In genomic region chr15:77497942-77498361, GRCh38 we compare ENCODE assay signal across 9 cellular contexts.
DNase-seq lines count a peak whose midpoint lies in the region; ATAC-seq and TF ChIP-seq lines count a peak whose summit lies in the region.
"Had no signal": no experiment of that assay in that cellular context is flagged by ENCODE, and none has a peak within 500 bp of the region (broad histone marks: within the 10 kb centered on the region; RNA-seq: fewer than 3 reads in every experiment).

No MANE protein-coding gene starts in this region.

- no peak overlapping the region for H3K14ac ChIP-seq in neuronal stem cell (ENCODE audit: low read length)

- H3K36me3 Mint-ChIP-seq in glutamatergic neuron (ENCODE audit: unreplicated experiment) = no peaks in the 10 kb centered on the region

- H3K27me3 ChIP-seq in neuronal stem cell (ENCODE audit: control insufficient read depth in 3 of 3, insufficient read depth in 3 of 3, low read depth in 1 of 3, low read length in 3 of 3) (no peaks in the 10 kb centered on the region), upper lobe of right lung (no peaks in the 10 kb centered on the region)

- intact Hi-C loops in upper lobe of right lung (cut with DNase I) = no loop called here

- DNase-seq in NCI-H2171 treated with DMSO at 0.1 percent for 48 hours (lab: John Stamatoyannopoulos, UW) (peak; percentile 57), NCI-H2171 (lab: John Stamatoyannopoulos, UW) (no peak), glutamatergic neuron (no peak), neuronal stem cell (ENCODE audit: low spot score) (no peak), upper lobe of right lung (no peak), kidney glomerular epithelial cell (lab: John Stamatoyannopoulos, UW) (no peak), erythroblast (lab: John Stamatoyannopoulos, UW) (no peak), kidney tubule cell (ENCODE audit: low spot score) (no peak)
- DNase-seq: activated CD4-positive, alpha-beta T cell treated with anti-CD3 and anti-CD28 coated beads, Interleukin-2, amount 10 ng/mL, durations not matched to agents 24 days and 14 days had no signal

- no peak overlapping the region for H2AK5ac ChIP-seq in neuronal stem cell (ENCODE audit: low read depth, low read length)

- no peak overlapping the region for H3K4me2 ChIP-seq in neuronal stem cell (ENCODE audit: insufficient read depth, low read length, poor library complexity, severe bottlenecking)

- H2BK15ac ChIP-seq in neuronal stem cell (ENCODE audit: low read length) = no peak overlapping the region

- WGBS in neuronal stem cell (ENCODE audit: extremely low coverage in 2 of 2, insufficient read length in 2 of 2, insufficient replicate concordance in 1 of 2), 2 donors = no CpG with 5 or more reads among the region's 6 CpGs

- H3K9ac ChIP-seq in neuronal stem cell (ENCODE audit: low read depth, low read length, poor library complexity) = no peak overlapping the region

- no peak overlapping the region for H2AFZ ChIP-seq in neuronal stem cell (ENCODE audit: low read length)

- peaks cover 40% of the 10 kb centered on the region for H3K4me1 Mint-ChIP-seq in glutamatergic neuron (ENCODE audit: low read depth, unreplicated experiment)

- H3K27ac Mint-ChIP-seq in glutamatergic neuron (ENCODE audit: unreplicated experiment) = peak overlapping the region; percentile 36
- H3K27ac Mint-ChIP-seq: activated CD4-positive, alpha-beta T cell treated with anti-CD3 and anti-CD28 coated beads, Interleukin-2, amount 10 ng/mL, durations not matched to agents 24 days and 14 days had no signal

- peaks cover 2% of the 10 kb centered on the region for H3K9me3 Mint-ChIP-seq in glutamatergic neuron (ENCODE audit: unreplicated experiment)
- H3K9me3 Mint-ChIP-seq: activated CD4-positive, alpha-beta T cell treated with anti-CD3 and anti-CD28 coated beads, Interleukin-2, amount 10 ng/mL, durations not matched to agents 24 days and 14 days had no signal

- H2BK5ac ChIP-seq in neuronal stem cell (ENCODE audit: low read length) = peak overlapping the region; percentile 35

- H3K27ac ChIP-seq in neuronal stem cell (replicated peaks; ENCODE audit: low read length) (no peak overlapping the region), upper lobe of right lung (peak overlapping the region; percentile 42)

- peaks cover 8% of the 10 kb centered on the region for H3K27me3 Mint-ChIP-seq in glutamatergic neuron (ENCODE audit: unreplicated experiment)
- H3K27me3 Mint-ChIP-seq: activated CD4-positive, alpha-beta T cell treated with anti-CD3 and anti-CD28 coated beads, Interleukin-2, amount 10 ng/mL, durations not matched to agents 24 days and 14 days had no signal

- H3K4me3 ChIP-seq in neuronal stem cell (ENCODE audit: low read length in 2 of 2) (no peak overlapping the region), upper lobe of right lung (peak overlapping the region; percentile 8)

- H3K36me3 ChIP-seq in neuronal stem cell (replicated peaks in 1 of 2; ENCODE audit: control insufficient read depth in 2 of 2, insufficient read depth in 2 of 2, low read length in 2 of 2) (peaks cover 0 to 3% of the 10 kb centered on the region in 2 donors), upper lobe of right lung (no peaks in the 10 kb centered on the region)

- no peak for TF ChIP-seq CTCF in glutamatergic neuron (IDR thresholded peaks at IDR 0.05; ENCODE audit: partially characterized antibody, unreplicated experiment)
- TF ChIP-seq CTCF in upper lobe of right lung (IDR thresholded peaks at IDR 0.05) = no peak

- H2BK12ac ChIP-seq in neuronal stem cell (ENCODE audit: low read length) = no peak overlapping the region

- no peak overlapping the region for H3K4ac ChIP-seq in neuronal stem cell (ENCODE audit: low read length)

- no peak overlapping the region for H3K4me3 Mint-ChIP-seq in glutamatergic neuron (ENCODE audit: unreplicated experiment)
- H3K4me3 Mint-ChIP-seq: activated CD4-positive, alpha-beta T cell treated with anti-CD3 and anti-CD28 coated beads, Interleukin-2, amount 10 ng/mL, durations not matched to agents 24 days and 14 days had no signal

- no peak overlapping the region for H4K8ac ChIP-seq in neuronal stem cell (ENCODE audit: low read depth, low read length)

- no peaks in the 10 kb centered on the region for H3K79me1 ChIP-seq in neuronal stem cell (ENCODE audit: low read depth, low read length)

- H3K4me1 ChIP-seq in neuronal stem cell (ENCODE audit: control insufficient read depth in 2 of 2, insufficient read depth in 1 of 2, low read depth in 1 of 2, low read length in 2 of 2) (peaks cover 27 to 28% of the 10 kb centered on the region in 2 donors), upper lobe of right lung (peaks cover 50% of the 10 kb centered on the region)

- no peak overlapping the region for H4K91ac ChIP-seq in neuronal stem cell (ENCODE audit: low read depth, low read length, poor library complexity)

- no peak overlapping the region for H2BK120ac ChIP-seq in neuronal stem cell (ENCODE audit: low read depth, low read length)

- TF ChIP-seq POLR2A in erythroblast (IDR thresholded peaks at IDR 0.05; ENCODE audit: low read length) = no peak

- no peak for ATAC-seq in upper lobe of right lung

- no peak overlapping the region for H3K23ac ChIP-seq in neuronal stem cell (ENCODE audit: low read depth, low read length, poor library complexity)

- H3K9me3 ChIP-seq in neuronal stem cell (replicated peaks in 1 of 2; ENCODE audit: control insufficient read depth in 2 of 2, insufficient read depth in 1 of 2, low read depth in 1 of 2, low read length in 2 of 2) (no peaks in the 10 kb centered on the region), upper lobe of right lung (no peaks in the 10 kb centered on the region)

- H3K18ac ChIP-seq in neuronal stem cell (ENCODE audit: low read length) = no peak overlapping the region
